ENCODE assay signal across 2 cellular contexts in genomic region chr7:16702433-16702832, GRCh38.
TF ChIP-seq lines count a peak whose summit lies in the region.

No MANE protein-coding gene starts in this region.

TF ChIP-seq in SK-N-SH, 30 proteins besides CTCF, POLR2A, EP300 and RAD21:
- no peak for TF ChIP-seq MEF2A (IDR thresholded peaks at IDR 0.05; ENCODE audit: borderline replicate concordance, low read depth)
- no peak for TF ChIP-seq RFX5 (IDR thresholded peaks at IDR 0.05; ENCODE audit: low read length)
- no peak for TF ChIP-seq JUND (IDR thresholded peaks at IDR 0.05)
- no peak for TF ChIP-seq FOXJ3 (CRISPR knock-in tag; IDR thresholded peaks at IDR 0.05)
- TF ChIP-seq ELF1 (IDR thresholded peaks at IDR 0.05), result no peak
- TF ChIP-seq PBX3 (IDR thresholded peaks at IDR 0.05), result no peak
- TF ChIP-seq TEAD4 (IDR thresholded peaks at IDR 0.05; ENCODE audit: borderline replicate concordance, insufficient read depth), result no peak
- no peak for TF ChIP-seq SMC3 (IDR thresholded peaks at IDR 0.05; ENCODE audit: low read depth, low read length)
- no peak for TF ChIP-seq SIN3A (IDR thresholded peaks at IDR 0.05; ENCODE audit: borderline replicate concordance, low read depth, low read length)
- TF ChIP-seq REST (IDR thresholded peaks at IDR 0.05; ENCODE audit: low read depth, low read length), result no peak
- no peak for TF ChIP-seq USF1 (IDR thresholded peaks at IDR 0.05; ENCODE audit: borderline replicate concordance, low read depth)
- no peak for TF ChIP-seq CHD2 (IDR thresholded peaks at IDR 0.05; ENCODE audit: low read length, partially characterized antibody)
- no peak for TF ChIP-seq RXRA (IDR thresholded peaks at IDR 0.05; ENCODE audit: borderline replicate concordance, low read depth)
TF ChIP-seq in SK-N-SH: peak in this region for 0.

TF ChIP-seq in SK-N-SH treated with all-trans-retinoic acid at 6 μM for 48 hours, 23 proteins besides CTCF, POLR2A, EP300 and RAD21:
- TF ChIP-seq ARNTL (CRISPR knock-in tag; IDR thresholded peaks at IDR 0.05; ENCODE audit: borderline replicate concordance, low read depth) (no peak), POU6F1 (CRISPR knock-in tag; IDR thresholded peaks at IDR 0.05; ENCODE audit: borderline replicate concordance, low read depth) (no peak), SNAI2 (CRISPR knock-in tag; IDR thresholded peaks at IDR 0.05) (no peak), CREB5 (CRISPR knock-in tag; IDR thresholded peaks at IDR 0.05; ENCODE audit: low read depth) (no peak), GLIS3 (CRISPR knock-in tag; IDR thresholded peaks at IDR 0.05) (no peak), PPARA (CRISPR knock-in tag; IDR thresholded peaks at IDR 0.05; ENCODE audit: borderline replicate concordance) (no peak), RARB (CRISPR knock-in tag; IDR thresholded peaks at IDR 0.05) (no peak), BACH2 (CRISPR knock-in tag; IDR thresholded peaks at IDR 0.05; ENCODE audit: borderline replicate concordance) (no peak), PATZ1 (CRISPR knock-in tag; IDR thresholded peaks at IDR 0.05; ENCODE audit: borderline replicate concordance) (no peak), ZNF8 (CRISPR knock-in tag; IDR thresholded peaks at IDR 0.05) (no peak), TSHZ2 (CRISPR knock-in tag; IDR thresholded peaks at IDR 0.05) (no peak), CSDC2 (CRISPR knock-in tag; IDR thresholded peaks at IDR 0.05) (no peak), ZNF565 (CRISPR knock-in tag; conservative IDR thresholded peaks at IDR 0.05; ENCODE audit: low read depth) (no peak), CSRNP3 (CRISPR knock-in tag; IDR thresholded peaks at IDR 0.05) (no peak)
